ENCODE assay signal across 8 cellular contexts in the genomic region with DNA sequence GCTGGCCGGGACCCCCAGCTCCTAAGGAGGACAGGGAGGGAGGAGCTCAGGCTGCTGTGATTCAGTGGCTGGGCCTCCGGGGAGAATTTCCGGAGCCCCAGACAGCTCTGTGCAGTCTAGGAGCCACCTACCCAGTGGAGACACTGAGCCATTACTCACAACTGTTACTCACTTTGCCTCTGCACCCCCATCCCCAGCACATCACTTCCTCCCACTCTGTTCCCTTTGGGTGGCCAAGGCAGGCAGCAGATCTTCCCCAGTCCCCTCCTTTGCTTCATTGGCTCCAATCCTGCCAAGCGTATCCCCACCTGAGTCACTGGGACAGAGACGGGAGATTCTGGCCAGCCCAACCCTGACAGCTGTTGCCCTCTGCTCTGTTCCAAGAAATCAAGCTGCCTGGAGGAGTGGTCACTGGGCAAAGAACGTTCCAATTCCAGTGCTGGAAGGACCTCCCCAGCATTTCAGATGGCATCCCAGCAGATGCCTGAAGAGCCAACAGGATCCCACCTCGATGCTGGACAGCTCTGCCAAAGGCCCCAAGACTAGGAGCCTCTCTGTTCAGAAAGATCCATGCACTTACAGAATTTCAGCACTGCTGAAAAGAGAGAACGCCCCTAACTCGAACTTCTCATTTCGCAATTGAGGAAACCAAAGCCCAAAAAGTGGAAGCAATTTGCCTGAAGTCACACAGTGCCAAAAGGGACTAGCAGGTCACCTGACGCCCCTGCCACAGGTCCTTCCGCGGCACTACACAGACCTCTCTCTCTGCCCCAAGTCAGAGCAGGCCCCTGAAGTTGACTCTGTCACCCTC.
DNase-seq lines count a peak whose midpoint lies in the region; ATAC-seq, FAIRE-seq and TF ChIP-seq lines count a peak whose summit lies in the region.

No MANE protein-coding gene starts in this region.

- DNase-seq in EH (ENCODE audit: low read depth) (peak; percentile 98), RCC 7860 (ENCODE audit: low spot score) (peak; percentile 98), fibroblast of gingiva (ENCODE audit: low read depth) (peak; percentile 53), omental fat pad (ENCODE audit: low spot score) (peak; percentile 49), NCI-H2107 (lab: John Stamatoyannopoulos, UW) (no peak), NCI-H510A treated with DMSO at 0.1 percent for 48 hours (lab: John Stamatoyannopoulos, UW) (no peak), NCI-H128 (lab: John Stamatoyannopoulos, UW; ENCODE audit: unreplicated experiment) (no peak)

- peak; percentile 97 for FAIRE-seq in RCC 7860 (lab: Jason Lieb, UNC)

- ATAC-seq in omental fat pad (ENCODE audit: low FRiP score) (peak; percentile 86), GM18870 (IDR thresholded peaks at IDR 0.05; ENCODE audit: unreplicated experiment) (no peak)

- no peak for TF ChIP-seq CTCF in omental fat pad (IDR thresholded peaks at IDR 0.05)

Comparison
In these comparisons a context has a peak if more than half of its experiments do, and no peak if none do; other contexts are left out.
1. DNase-seq: peak in EH (single experiment), RCC 7860 (single experiment), fibroblast of gingiva (single experiment) and omental fat pad (single experiment); none in NCI-H2107 (single experiment), NCI-H510A treated with DMSO at 0.1 percent for 48 hours (single experiment) and NCI-H128 (single experiment).